1 cellular context compared by ENCODE assay signal in genomic region chr2:231056453-231057416, GRCh38.
A peak's percentile ranks its signal among the peaks of the same experiment; 100 is the strongest.
TF ChIP-seq lines count a peak whose summit lies in the region.

PSMD1 (plus strand) TSS chr2:231056867; CDS start chr2:231057026, 159 bp downstream.

TF ChIP-seq in HepG2, 621 proteins besides CTCF, POLR2A, EP300 and RAD21 (continued from another document):
- TF ChIP-seq CBX5 (CRISPR knock-in tag; IDR thresholded peaks at IDR 0.05; ENCODE audit: borderline replicate concordance) (peak; percentile 78; the same call in 1 of the 2 replicates), CHCHD3 (CRISPR knock-in tag; IDR thresholded peaks at IDR 0.05) (peak; percentile 70; the same call in 1 of the 2 replicates), ZBTB43 (CRISPR knock-in tag; conservative IDR thresholded peaks at IDR 0.05) (no peak), NFYC (CRISPR knock-in tag; IDR thresholded peaks at IDR 0.05) (no peak), SOX6 (IDR thresholded peaks at IDR 0.05) (no peak), SOX6 (CRISPR knock-in tag; IDR thresholded peaks at IDR 0.05) (peak; percentile 71), RERE (CRISPR knock-in tag; IDR thresholded peaks at IDR 0.05; ENCODE audit: low read depth) (peak; percentile 21; the same call in 1 of the 2 replicates), IRX3 (CRISPR knock-in tag; IDR thresholded peaks at IDR 0.05; ENCODE audit: borderline replicate concordance, low read depth) (no peak), ZFP91 (CRISPR knock-in tag; IDR thresholded peaks at IDR 0.05; ENCODE audit: borderline replicate concordance) (peak; percentile 77), GABPB1 (CRISPR knock-in tag; IDR thresholded peaks at IDR 0.05) (peak; percentile 84), ZNF343 (CRISPR knock-in tag; IDR thresholded peaks at IDR 0.05) (peak; percentile 37; the same call in 1 of the 2 replicates), NFATC3 (CRISPR knock-in tag; IDR thresholded peaks at IDR 0.05) (0 out of 2 replicates have a peak, but pooled peaks have one; percentile 44), SPEN (CRISPR knock-in tag; IDR thresholded peaks at IDR 0.05; ENCODE audit: low read depth) (peak; percentile 96), POGZ (CRISPR knock-in tag; IDR thresholded peaks at IDR 0.05) (peak; percentile 92), TGIF2 (CRISPR knock-in tag; IDR thresholded peaks at IDR 0.05) (peak; percentile 52), ZNF382 (CRISPR knock-in tag; IDR thresholded peaks at IDR 0.05; ENCODE audit: borderline replicate concordance) (no peak), DR1 (CRISPR knock-in tag; IDR thresholded peaks at IDR 0.05) (0 out of 2 replicates have a peak, but pooled peaks have one; percentile 33), TAF1 (CRISPR knock-in tag; IDR thresholded peaks at IDR 0.05) (peak; percentile 92), DNMT3B (CRISPR knock-in tag; conservative IDR thresholded peaks at IDR 0.05) (no peak), ZSCAN12 (CRISPR knock-in tag; IDR thresholded peaks at IDR 0.05) (no peak), TBX2 (CRISPR knock-in tag; IDR thresholded peaks at IDR 0.05; ENCODE audit: borderline replicate concordance) (peak; percentile 87; the same call in 1 of the 2 replicates), NR2F1 (CRISPR knock-in tag; IDR thresholded peaks at IDR 0.05) (no peak), ZNF709 (CRISPR knock-in tag; IDR thresholded peaks at IDR 0.05) (peak; percentile 67; the same call in 1 of the 2 replicates), ZNF124 (CRISPR knock-in tag; IDR thresholded peaks at IDR 0.05) (peak; percentile 58; the same call in 1 of the 2 replicates), ZHX1 (CRISPR knock-in tag; IDR thresholded peaks at IDR 0.05; ENCODE audit: low read depth) (0 out of 2 replicates have a peak, but pooled peaks have one; percentile 25), HCFC1 (IDR thresholded peaks at IDR 0.05; ENCODE audit: low read depth, low read length) (peak; percentile 67), HINFP (CRISPR knock-in tag; IDR thresholded peaks at IDR 0.05; ENCODE audit: low read depth) (0 out of 2 replicates have a peak, but pooled peaks have one; percentile 42), BCL6 (CRISPR knock-in tag; IDR thresholded peaks at IDR 0.05) (peak; percentile 44; the same call in 1 of the 2 replicates), MIER2 (CRISPR knock-in tag; IDR thresholded peaks at IDR 0.05) (no peak; the same call in 1 of the 2 replicates), POLR2G (IDR thresholded peaks at IDR 0.05; ENCODE audit: low read depth, low read length) (peak; percentile 87), ZNF362 (CRISPR knock-in tag; IDR thresholded peaks at IDR 0.05; ENCODE audit: borderline replicate concordance) (peak; percentile 71; the same call in 1 of the 2 replicates), SOX13 (IDR thresholded peaks at IDR 0.05) (no peak), SOX13 (CRISPR knock-in tag; conservative IDR thresholded peaks at IDR 0.05 in 1 of 2, IDR thresholded peaks at IDR 0.05 in 1 of 2) (peak; percentile 27 to 63; a peak in 2 of 4 replicates), ZNF614 (CRISPR knock-in tag; IDR thresholded peaks at IDR 0.05; ENCODE audit: borderline replicate concordance) (peak; percentile 66; the same call in 1 of the 2 replicates), ZSCAN22 (CRISPR knock-in tag; IDR thresholded peaks at IDR 0.05) (no peak), KAT7 (CRISPR knock-in tag; IDR thresholded peaks at IDR 0.05; ENCODE audit: borderline replicate concordance) (peak; percentile 88), ZNF260 (CRISPR knock-in tag; IDR thresholded peaks at IDR 0.05; ENCODE audit: borderline replicate concordance, low read depth) (no peak)
